10 cellular contexts compared by ENCODE assay signal in the genomic region with DNA sequence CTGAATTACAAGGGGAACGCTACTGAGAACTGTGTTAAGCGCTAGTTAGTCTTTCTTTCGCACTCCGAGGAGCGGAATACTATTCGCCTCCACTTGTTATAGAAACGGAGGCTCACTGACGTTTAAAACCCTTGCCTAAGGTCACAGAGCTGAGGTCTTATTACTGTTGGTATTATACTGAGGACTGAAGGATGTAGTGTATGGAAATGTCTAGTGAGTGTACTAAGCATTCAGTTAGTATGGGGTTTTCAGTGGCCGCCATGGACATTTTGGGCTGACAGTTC. TPM values are rescaled to one million over a fixed set of nuclear protein-coding genes. Genes with fewer than 3 reads are reported as not detected.
DNase-seq lines count a peak whose midpoint lies in the region; ATAC-seq, FAIRE-seq and TF ChIP-seq lines count a peak whose summit lies in the region.
"Had no signal": no experiment of that assay in that cellular context is flagged by ENCODE, and none has a peak within 500 bp of the region (broad histone marks: within the 10 kb centered on the region; RNA-seq: fewer than 3 reads in every experiment).

No MANE protein-coding gene starts in this region.

- no peaks in the 10 kb centered on the region for H3K27me3 Mint-ChIP-seq in mesothelial cell of epicardium (ENCODE audit: low read depth)

- H3K36me3 ChIP-seq in heart right ventricle (peaks cover 0 to 79% (median 34%) of the 10 kb centered on the region in 9 donors), K562 (ENCODE audit: control insufficient read depth, insufficient read depth, low read length) (peaks cover 55% of the 10 kb centered on the region; the same call in 2 of the 3 replicates), upper lobe of right lung (peaks cover 44% of the 10 kb centered on the region)

- TF ChIP-seq CTCF in heart right ventricle (IDR thresholded peaks at IDR 0.05), result no peak
- no peak for TF ChIP-seq CTCF in K562 (IDR thresholded peaks at IDR 0.05 in 2 of 3, conservative IDR thresholded peaks at IDR 0.05 in 1 of 3; ENCODE audit: insufficient read depth in 2 of 3, low read depth in 1 of 3, low read length in 3 of 3)
- no peak for TF ChIP-seq CTCF in mesothelial cell of epicardium (IDR thresholded peaks at IDR 0.05; ENCODE audit: unreplicated experiment)
- TF ChIP-seq CTCF in upper lobe of right lung (IDR thresholded peaks at IDR 0.05), result no peak

- H3K27me3 ChIP-seq in heart right ventricle, result no peaks in the 10 kb centered on the region
- H3K27me3 ChIP-seq in K562 (ENCODE audit: control insufficient read depth in 2 of 2, insufficient read depth in 2 of 2, low read length in 2 of 2), result no peaks in the 10 kb centered on the region
- H3K27me3 ChIP-seq in upper lobe of right lung, result no peaks in the 10 kb centered on the region

- peak overlapping the region in 9 of 10 donors; percentile 83 to 91 (median 89) for H3K27ac ChIP-seq in heart right ventricle
- H3K27ac ChIP-seq in K562 (ENCODE audit: extremely low read depth, low read depth, low read length), result peak overlapping the region; percentile 83; the same call in 1 of the 3 replicates
- H3K27ac ChIP-seq in upper lobe of right lung, result no peak overlapping the region

- no peak for TF ChIP-seq POLR2A in K562 (conservative IDR thresholded peaks at IDR 0.05)

- H3K9me3 Mint-ChIP-seq in mesothelial cell of epicardium, result no peaks in the 10 kb centered on the region

- no peaks in the 10 kb centered on the region for H3K9me1 ChIP-seq in K562 (ENCODE audit: control insufficient read depth, insufficient read depth, low read length)

- ATAC-seq in heart right ventricle (no peak), Right ventricle myocardium inferior (no peak), K562 (no peak), upper lobe of right lung (no peak), GM21576 (IDR thresholded peaks at IDR 0.05; ENCODE audit: unreplicated experiment) (no peak), HG03159 (IDR thresholded peaks at IDR 0.05; ENCODE audit: unreplicated experiment) (no peak)

- BruUV-seq in K562 (replicated peaks; lab: Mats Ljungman, UMichigan), result TSS peak; percentile 34

- H3K4me1 ChIP-seq in heart right ventricle (peaks cover 0 to 25% (median 17%) of the 10 kb centered on the region in 9 donors), K562 (replicated peaks in 1 of 2; ENCODE audit: control insufficient read depth in 2 of 2, insufficient read depth in 2 of 2, low read length in 2 of 2) (peaks cover 12 to 22% of the 10 kb centered on the region in 2 experiments), upper lobe of right lung (peaks cover 17% of the 10 kb centered on the region)

- peak overlapping the region; percentile 84 for H3K4me3 Mint-ChIP-seq in mesothelial cell of epicardium

- peaks cover 14% of the 10 kb centered on the region for H3K79me2 ChIP-seq in K562 (ENCODE audit: control insufficient read depth, insufficient read depth, low read length)

- peak; percentile 51 for FAIRE-seq in K562 (lab: Jason Lieb, UNC)

- H3K9me3 ChIP-seq in heart right ventricle (no peaks in the 10 kb centered on the region), K562 (replicated peaks; ENCODE audit: control insufficient read depth, insufficient read depth, low read depth, low read length) (no peaks in the 10 kb centered on the region), upper lobe of right lung (no peaks in the 10 kb centered on the region)

- H3K27ac Mint-ChIP-seq in mesothelial cell of epicardium, result peak overlapping the region; percentile 78

- H3K4me2 ChIP-seq in K562 (ENCODE audit: insufficient read depth, low read length), result peak overlapping the region; percentile 97

- POLR2A ChIA-PET in K562 (lab: Yijun Ruan, JAX), result no interaction called here

- no peak for TF ChIP-seq RAD21 in K562 (CRISPR knock-in tag; conservative IDR thresholded peaks at IDR 0.05 in 1 of 2, IDR thresholded peaks at IDR 0.05 in 1 of 2)

- peak overlapping the region; percentile 86 to 98; a peak in 3 of 4 replicates for H3K9ac ChIP-seq in K562 (ENCODE audit: insufficient read depth in 1 of 2, low read depth in 2 of 2, low read length in 2 of 2)

- peak overlapping the region; percentile 92 for H2AFZ ChIP-seq in K562 (ENCODE audit: low read depth, low read length)

- H3K4me3 ChIP-seq in heart right ventricle (peak overlapping the region; percentile 55 to 90 (median 78)), K562 (peak overlapping the region; percentile 85), upper lobe of right lung (peak overlapping the region; percentile 82)

- DNase-seq in heart right ventricle (no peak), Right ventricle myocardium inferior (ENCODE audit: missing footprints) (no peak), K562 (ENCODE audit: extremely low read depth in 1 of 4, low spot score in 3 of 4) (peak in 1 of 4 experiments; percentile 20), mesothelial cell of epicardium (ENCODE audit: low spot score in 2 of 2, unreplicated experiment in 2 of 2) (no peak), upper lobe of right lung (no peak), NCI-H1930 (lab: John Stamatoyannopoulos, UW) (no peak)
- DNase-seq: HCEC 1CT, NCI-H2029 had no signal

- CTCF ChIA-PET in K562 (lab: Yijun Ruan, JAX; ENCODE audit: low intra/inter-chr PET ratio), result no interaction called here

- peaks cover 30% of the 10 kb centered on the region for H3K36me3 Mint-ChIP-seq in mesothelial cell of epicardium

- intact Hi-C loops in heart right ventricle (cut with DNase I) (loop anchor here in 6 of 10 donors (5.0 to 10.0 kb wide), 4 partner anchors 178 to 248 kb away; partner anchors contain the start of genes HNF1A (in 4 of the 6) and SPPL3 (in 1 of the 6)), Right ventricle myocardium inferior (cut with DNase I) (no loop called here), K562 (cut with micrococcal nuclease) (no loop called here), upper lobe of right lung (cut with DNase I) (no loop called here)

- in situ Hi-C loops in K562 (cut with MboI), result no loop called here

- peaks cover 7% of the 10 kb centered on the region; the same call in 1 of the 2 replicates for H4K20me1 ChIP-seq in K562 (replicated peaks; ENCODE audit: control insufficient read depth, insufficient read depth, low read length)

- 78 to 83% methylated on average over 9 of the region's 9 CpGs for WGBS in heart right ventricle, 2 donors
- WGBS in K562 (ENCODE audit: insufficient coverage, low coverage, missing lambda C conversion rate), result 71% methylated on average over 9 of the region's 9 CpGs

- H3K4me1 Mint-ChIP-seq in mesothelial cell of epicardium, result peaks cover 15% of the 10 kb centered on the region

- TF ChIP-seq EP300 in K562 (IDR thresholded peaks at IDR 0.05; ENCODE audit: low read length), result no peak

RNA-seq across cellular contexts. Expression of gene ACADS, which starts 0.8 kb away (rescaled TPM):
- total RNA-seq in heart right ventricle, result 100 to 1,000 TPM in 1 of 10 donors, 10 to 100 TPM in 9; 67.0 to 119 (median 77.9) TPM
- 10 to 100 TPM; 64.4 to 69.0 TPM for polyA plus RNA-seq in heart right ventricle
- total RNA-seq in Right ventricle myocardium inferior, result 108 TPM
- total RNA-seq in K562 (2011; cell fraction: chromatin; rRNA removed; ENCODE audit: low replicate concordance), result 6.2 and 32.9 TPM in 2 replicates
- total RNA-seq in K562 (2011; cell fraction: nucleolus; rRNA removed), result 34.2 and 46.8 TPM in 2 replicates
- 17.8 and 18.3 TPM in 2 replicates for total RNA-seq in K562 (2011; cell fraction: nucleoplasm; rRNA removed)
- 20.2 and 20.3 TPM in 2 replicates for total RNA-seq in K562 (2014; rRNA removed)
- 2.1 and 3.1 TPM in 2 replicates for total RNA-seq in K562 (2014; rRNA removed; fragmentation: Illumina TruSeq; extraction: Trizol)
- total RNA-seq in K562 (2015; rRNA removed; fragmentation: Illumina TruSeq; extraction: Trizol), result 8.8 and 9.0 TPM in 2 replicates
- 17.2 and 18.5 TPM in 2 replicates for total RNA-seq in K562 (2021)
- polyA plus RNA-seq in K562 (2011; rRNA removed), result 13.6 and 14.1 TPM in 2 replicates
- polyA plus RNA-seq in K562 (2011; cell fraction: cytosol; rRNA removed), result 15.7 and 34.6 TPM in 2 replicates
- 34.9 and 56.3 TPM in 2 replicates for polyA plus RNA-seq in K562 (2011; cell fraction: nucleus; rRNA removed)
- 10.1 and 22.2 TPM in 2 replicates for polyA plus RNA-seq in K562 (2012)
- 3.3 and 8.3 TPM in 2 replicates for polyA plus RNA-seq in K562 (2014; fragmentation: Illumina TruSeq; extraction: Trizol)
- polyA plus RNA-seq in K562 (2014; fragmentation: Nextera tagmentation; extraction: Ambion mirVana), result under 1 TPM; 0.06 to 0.14 TPM
- 18.3 and 20.3 TPM in 2 replicates for polyA plus RNA-seq in K562 (2014; rRNA removed)
- polyA minus RNA-seq in K562 (2011; rRNA and poly(A)+ RNA removed), result 2.3 and 3.0 TPM in 2 replicates
- 10.6 and 11.6 TPM in 2 replicates for polyA minus RNA-seq in K562 (2011; cell fraction: cytosol; rRNA and poly(A)+ RNA removed)
- polyA minus RNA-seq in K562 (2011; cell fraction: nucleus; rRNA and poly(A)+ RNA removed), result 11.1 and 14.4 TPM in 2 replicates
- total RNA-seq in mesothelial cell of epicardium, result 11.9 to 12.8 TPM (median 11.9 TPM) in 3 replicates
- total RNA-seq in upper lobe of right lung, result 20.9 TPM

RNA-seq across cellular contexts. Expression of gene UNC119B, which starts 16.2 kb away (rescaled TPM):
- total RNA-seq in heart right ventricle (10 to 100 TPM in 5 of 10 donors, 1 to 10 TPM in 5; 5.9 to 15.4 (median 9.6) TPM), Right ventricle myocardium inferior (14.0 TPM), K562 (2014; rRNA removed) (14.6 and 15.1 TPM in 2 replicates), K562 (2014; rRNA removed; fragmentation: Illumina TruSeq; extraction: Trizol) (11.9 and 13.8 TPM in 2 replicates), K562 (2015; rRNA removed; fragmentation: Illumina TruSeq; extraction: Trizol) (9.2 and 9.3 TPM in 2 replicates), K562 (2021) (22.2 and 25.0 TPM in 2 replicates), mesothelial cell of epicardium (35.0 to 36.0 TPM (median 35.1 TPM) in 3 replicates), upper lobe of right lung (23.0 TPM)
- polyA plus RNA-seq in heart right ventricle (1 to 10 TPM; 5.0 to 9.5 TPM), K562 (2011; rRNA removed) (26.5 and 34.5 TPM in 2 replicates), K562 (2014; fragmentation: Illumina TruSeq; extraction: Trizol) (16.5 and 19.5 TPM in 2 replicates), K562 (2014; fragmentation: Nextera tagmentation; extraction: Ambion mirVana) (1 to 10 TPM; 4.0 to 6.5 TPM), K562 (2014; rRNA removed) (20.2 and 21.6 TPM in 2 replicates)
- total RNA-seq in K562 (2011; cell fraction: chromatin; rRNA removed; ENCODE audit: low replicate concordance), result 18.7 and 28.7 TPM in 2 replicates
- 23.0 and 27.2 TPM in 2 replicates for total RNA-seq in K562 (2011; cell fraction: nucleolus; rRNA removed)
- total RNA-seq in K562 (2011; cell fraction: nucleoplasm; rRNA removed), result 21.1 and 23.8 TPM in 2 replicates
- 23.8 and 27.8 TPM in 2 replicates for polyA plus RNA-seq in K562 (2011; cell fraction: cytosol; rRNA removed)
- 28.8 and 32.2 TPM in 2 replicates for polyA plus RNA-seq in K562 (2011; cell fraction: nucleus; rRNA removed)
- 17.9 and 20.1 TPM in 2 replicates for polyA plus RNA-seq in K562 (2012)
- 28.0 and 45.8 TPM in 2 replicates for polyA minus RNA-seq in K562 (2011; rRNA and poly(A)+ RNA removed)
- 13.2 and 21.8 TPM in 2 replicates for polyA minus RNA-seq in K562 (2011; cell fraction: cytosol; rRNA and poly(A)+ RNA removed)
- polyA minus RNA-seq in K562 (2011; cell fraction: nucleus; rRNA and poly(A)+ RNA removed), result 17.6 and 18.5 TPM in 2 replicates

RNA-seq across cellular contexts. Expression of gene MLEC, which starts 39.5 kb away (rescaled TPM):
- total RNA-seq in heart right ventricle, result 100 to 1,000 TPM in 8 of 10 donors, 10 to 100 TPM in 2; 95.1 to 179 (median 118) TPM
- 10 to 100 TPM; 35.3 to 59.2 TPM for polyA plus RNA-seq in heart right ventricle
- total RNA-seq in Right ventricle myocardium inferior, result 128 TPM
- total RNA-seq in K562 (2011; cell fraction: chromatin; rRNA removed; ENCODE audit: low replicate concordance), result 88.8 and 90.6 TPM in 2 replicates
- 52.4 and 69.7 TPM in 2 replicates for total RNA-seq in K562 (2011; cell fraction: nucleolus; rRNA removed)
- total RNA-seq in K562 (2011; cell fraction: nucleoplasm; rRNA removed), result 97.0 and 104 TPM in 2 replicates
- 57.8 and 63.6 TPM in 2 replicates for total RNA-seq in K562 (2014; rRNA removed)
- 90.7 and 93.1 TPM in 2 replicates for total RNA-seq in K562 (2014; rRNA removed; fragmentation: Illumina TruSeq; extraction: Trizol)
- total RNA-seq in K562 (2015; rRNA removed; fragmentation: Illumina TruSeq; extraction: Trizol), result 102 and 108 TPM in 2 replicates
- 92.9 and 104 TPM in 2 replicates for total RNA-seq in K562 (2021)
- 40.2 and 51.9 TPM in 2 replicates for polyA plus RNA-seq in K562 (2011; rRNA removed)
- 11.9 and 30.2 TPM in 2 replicates for polyA plus RNA-seq in K562 (2011; cell fraction: cytosol; rRNA removed)
- 22.8 and 31.1 TPM in 2 replicates for polyA plus RNA-seq in K562 (2011; cell fraction: nucleus; rRNA removed)
- 51.4 and 67.7 TPM in 2 replicates for polyA plus RNA-seq in K562 (2012)
- polyA plus RNA-seq in K562 (2014; fragmentation: Illumina TruSeq; extraction: Trizol), result 73.7 and 94.6 TPM in 2 replicates
- 10 to 100 TPM; 18.5 to 20.5 TPM for polyA plus RNA-seq in K562 (2014; fragmentation: Nextera tagmentation; extraction: Ambion mirVana)
- polyA plus RNA-seq in K562 (2014; rRNA removed), result 40.9 and 45.3 TPM in 2 replicates
- 68.4 and 73.2 TPM in 2 replicates for polyA minus RNA-seq in K562 (2011; rRNA and poly(A)+ RNA removed)
- 40.9 and 51.9 TPM in 2 replicates for polyA minus RNA-seq in K562 (2011; cell fraction: cytosol; rRNA and poly(A)+ RNA removed)
- 6.3 and 17.9 TPM in 2 replicates for polyA minus RNA-seq in K562 (2011; cell fraction: nucleus; rRNA and poly(A)+ RNA removed)
- 174 to 192 TPM (median 190 TPM) in 3 replicates for total RNA-seq in mesothelial cell of epicardium
- total RNA-seq in upper lobe of right lung, result 115 TPM

Comparison
In these comparisons a context has a peak if more than half of its experiments do, and no peak if none do; other contexts are left out.
1. intact Hi-C loops: an anchor here in heart right ventricle (5.0 to 10.0 kb wide); none called in Right ventricle myocardium inferior, K562 and upper lobe of right lung.